In genomic region chr12:119072463-119072862, GRCh38 we compare ENCODE assay signal across 26 cellular contexts.
DNase-seq lines count a peak whose midpoint lies in the region; ATAC-seq and TF ChIP-seq lines count a peak whose summit lies in the region.
"Had no signal": no experiment of that assay in that cellular context is flagged by ENCODE, and none has a peak within 500 bp of the region (broad histone marks: within the 10 kb centered on the region; RNA-seq: fewer than 3 reads in every experiment).

No MANE protein-coding gene starts in this region.

- no peak overlapping the region for H3K4me2 ChIP-seq in SK-N-SH
- H3K4me2 ChIP-seq: KMS-11 had no signal

- no peak overlapping the region for H3K4me3 ChIP-seq in BE2C (ENCODE audit: low read depth, low read length)
- no peak overlapping the region; a peak in 1 of 4 replicates for H3K4me3 ChIP-seq in SK-N-SH (ENCODE audit: low read depth in 2 of 2, low read length in 1 of 2)
- no peak overlapping the region for H3K4me3 ChIP-seq in aorta (ENCODE audit: low read length in 2 of 2)

- no peak for TF ChIP-seq CTCF in BE2C (IDR thresholded peaks at IDR 0.05; ENCODE audit: low read depth, low read length)
- no peak for TF ChIP-seq CTCF in SK-N-SH (IDR thresholded peaks at IDR 0.05)

- 0% methylated on average over 2 of the region's 6 CpGs for WGBS in SK-N-SH (ENCODE audit: low lambda C conversion rate)
- 49 to 66% methylated on average over 6 of the region's 6 CpGs for WGBS in aorta, 2 donors

- ATAC-seq in aorta (ENCODE audit: low FRiP score): no peak
- ATAC-seq: HCT116, Panc1 had no signal

- H3K27ac ChIP-seq in SK-N-SH (ENCODE audit: low read depth in 2 of 2, low read length in 1 of 2) (peak overlapping the region in 1 of 2 experiments; percentile 99; a peak in 3 of 4 replicates), aorta (ENCODE audit: low read depth in 1 of 2, low read length in 2 of 2) (no peak overlapping the region)
- H3K27ac ChIP-seq: KMS-11, RWPE1 had no signal

- H3K4me1 ChIP-seq in BE2C (peaks cover 58% of the 10 kb centered on the region), SK-N-SH (ENCODE audit: control insufficient read depth in 1 of 2, insufficient read depth in 2 of 2, low read depth in 1 of 2, low read length in 1 of 2) (peaks cover 0 to 58% of the 10 kb centered on the region in 2 experiments; a peak in 2 of 4 replicates), aorta (ENCODE audit: control insufficient read depth in 1 of 2, insufficient read depth in 2 of 2, low read length in 2 of 2) (no peaks in the 10 kb centered on the region)

- no peak overlapping the region for H3K9ac ChIP-seq in SK-N-SH
- H3K9ac ChIP-seq: KMS-11 had no signal

- H3K27me3 ChIP-seq in BE2C (no peaks in the 10 kb centered on the region), SK-N-SH (ENCODE audit: insufficient read depth) (no peaks in the 10 kb centered on the region), aorta (ENCODE audit: control insufficient read depth in 1 of 2, insufficient read depth in 2 of 2, low read length in 1 of 2) (no peaks in the 10 kb centered on the region)

- TF ChIP-seq EP300 in SK-N-SH (IDR thresholded peaks at IDR 0.05; ENCODE audit: borderline replicate concordance in 1 of 2, low read depth in 1 of 2, low read length in 1 of 2): peak; percentile 11 to 98; a peak in 2 of 4 replicates

- intact Hi-C loops in aorta (cut with DNase I): no loop called here

- H3K36me3 ChIP-seq in BE2C (no peaks in the 10 kb centered on the region), SK-N-SH (replicated peaks in 1 of 2; ENCODE audit: control insufficient read depth in 1 of 2, insufficient read depth in 2 of 2, low read length in 1 of 2) (no peaks in the 10 kb centered on the region), aorta (ENCODE audit: control insufficient read depth in 1 of 2, insufficient read depth in 2 of 2, low read length in 1 of 2) (no peaks in the 10 kb centered on the region)

- H3K9me3 ChIP-seq in BE2C (no peaks in the 10 kb centered on the region), SK-N-SH (no peaks in the 10 kb centered on the region), aorta (ENCODE audit: control insufficient read depth, low read length) (peaks cover 2% of the 10 kb centered on the region)

- H2AFZ ChIP-seq in SK-N-SH (ENCODE audit: low read depth): no peak overlapping the region

- DNase-seq in BE2C (peak; percentile 91), NCI-H146 treated with DMSO at 0.1 percent for 48 hours (lab: John Stamatoyannopoulos, UW; ENCODE audit: unreplicated experiment) (peak; percentile 52), SK-N-SH (peak; percentile 58), left kidney (ENCODE audit: low read depth, low spot score) (peak; percentile 41), GM19238 (ENCODE audit: insufficient read length, low spot score) (no peak), aorta (no peak), NCI-H2227 (lab: John Stamatoyannopoulos, UW; ENCODE audit: unreplicated experiment) (no peak)
- DNase-seq: C1 segment of cervical spinal cord; CD4-positive, alpha-beta memory T cell; COR-L47; DMS 273 treated with DMSO at 0.1 percent for 48 hours; DND-41; IMR-90; MM.1S; NCI-H187; NCI-H2081 treated with DMSO at 0.1 percent for 48 hours; NCI-H2171; NCI-H345; NCI-H510A treated with DMSO at 0.1 percent for 48 hours; NCI-H774; SHP77; SW 1271 had no signal

- H4K20me1 ChIP-seq in SK-N-SH (ENCODE audit: insufficient read depth): no peaks in the 10 kb centered on the region

- H3F3A ChIP-seq in SK-N-SH (replicated peaks; ENCODE audit: insufficient read depth): no peaks in the 10 kb centered on the region

- H3K9me2 ChIP-seq in SK-N-SH: no peaks in the 10 kb centered on the region

- CTCF ChIA-PET in SK-N-SH (lab: Yijun Ruan, JAX): interaction anchor here (0.9 to 1.3 kb wide), 8 partner anchors 11 to 358 kb away, joined by 3 to 6 read pairs (median 4); no protein-coding TSS in a partner anchor

- H3K79me2 ChIP-seq in SK-N-SH (ENCODE audit: insufficient read depth): no peaks in the 10 kb centered on the region

- POLR2A ChIA-PET in SK-N-SH (lab: Yijun Ruan, JAX): interaction anchor here (0.7 to 3.0 kb wide), 6 partner anchors 10 to 222 kb away, joined by 3 to 17 read pairs (median 10); partner anchors contain the start of gene SRRM4

- TF ChIP-seq RAD21 in SK-N-SH (IDR thresholded peaks at IDR 0.05; ENCODE audit: low read length): peak; percentile 33

TF ChIP-seq in SK-N-SH, 30 proteins besides CTCF, POLR2A, EP300 and RAD21:
- no peak for TF ChIP-seq FOSL2 (IDR thresholded peaks at IDR 0.05; ENCODE audit: borderline replicate concordance, low read depth)
- peak; percentile 84 for TF ChIP-seq CHD2 (IDR thresholded peaks at IDR 0.05; ENCODE audit: low read length, partially characterized antibody)
- TF ChIP-seq FOXM1 (IDR thresholded peaks at IDR 0.05; ENCODE audit: low read depth): no peak
- 0 out of 2 replicates have a peak, but pooled peaks have one; percentile 39 for TF ChIP-seq POLR2AphosphoS5 (IDR thresholded peaks at IDR 0.05; ENCODE audit: low read depth, low read length)
- peak; percentile 71 for TF ChIP-seq FOXJ3 (CRISPR knock-in tag; IDR thresholded peaks at IDR 0.05)
- peak; percentile 56; the same call in 1 of the 2 replicates for TF ChIP-seq TEAD4 (IDR thresholded peaks at IDR 0.05; ENCODE audit: borderline replicate concordance, insufficient read depth)
- TF ChIP-seq TCF12 (IDR thresholded peaks at IDR 0.05): peak; percentile 56
- TF ChIP-seq RCOR1 (IDR thresholded peaks at IDR 0.05; ENCODE audit: low read length): peak; percentile 87
- peak; percentile 94 for TF ChIP-seq GATA2 (CRISPR knock-in tag; IDR thresholded peaks at IDR 0.05)
- TF ChIP-seq MXI1 (IDR thresholded peaks at IDR 0.05; ENCODE audit: low read depth, low read length): 0 out of 2 replicates have a peak, but pooled peaks have one; percentile 52
- 0 out of 2 replicates have a peak, but pooled peaks have one; percentile 13 for TF ChIP-seq PBX3 (IDR thresholded peaks at IDR 0.05)

Comparison
In these comparisons a context has a peak if more than half of its experiments do, and no peak if none do; other contexts are left out.
1. DNase-seq: peak in BE2C (single experiment), NCI-H146 treated with DMSO at 0.1 percent for 48 hours (single experiment), SK-N-SH (single experiment) and left kidney (single experiment); none in GM19238 (single experiment), aorta (0 of 2) and NCI-H2227 (single experiment).